15 cellular contexts compared by ENCODE assay signal in the genomic region with DNA sequence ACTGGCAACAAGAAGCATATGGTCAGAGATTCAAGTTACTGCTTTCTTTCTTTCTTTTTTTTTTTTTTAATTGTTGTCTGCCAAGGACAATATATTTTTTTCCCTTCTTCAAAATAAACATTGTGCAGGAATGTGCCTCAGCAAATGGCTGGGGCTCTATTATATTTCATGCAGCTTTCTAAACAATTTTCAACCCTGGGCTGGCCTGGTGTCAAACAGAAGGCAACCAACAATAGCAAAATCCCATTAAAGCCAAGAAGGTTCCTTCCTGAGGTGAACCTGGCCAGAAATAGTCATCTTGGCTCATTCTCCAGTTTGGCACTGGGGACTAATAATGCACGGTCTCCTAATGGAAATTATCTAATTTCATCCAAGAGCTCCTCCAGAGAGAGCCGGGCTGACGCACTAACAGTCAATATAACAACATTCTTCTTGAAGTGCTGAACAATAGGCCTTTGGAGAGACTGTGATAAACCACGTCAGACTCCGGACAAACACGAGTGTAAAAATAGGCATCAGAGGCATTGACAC. TPM values are rescaled to one million over a fixed set of nuclear protein-coding genes. Genes with fewer than 3 reads are reported as not detected.
DNase-seq lines count a peak whose midpoint lies in the region; ATAC-seq and TF ChIP-seq lines count a peak whose summit lies in the region.
"Had no signal": no experiment of that assay in that cellular context is flagged by ENCODE, and none has a peak within 500 bp of the region (broad histone marks: within the 10 kb centered on the region; RNA-seq: fewer than 3 reads in every experiment).

No MANE protein-coding gene starts in this region.

- ATAC-seq in HG02798 (IDR thresholded peaks at IDR 0.05; ENCODE audit: poor library complexity, unreplicated experiment) = no peak
- ATAC-seq: activated T-cell treated with anti-CD3 and anti-CD28 coated beads, Interleukin-2, amount 50 U/mL, for 4 hours; stimulated activated naive B cell treated with anti-CD40 and anti-IgM and Interleukin-4, amounts not matched to agents 10 μg/mL and 1 μg/mL and 100 μg/mL, for 72 hours had no signal

- no peak overlapping the region for H3K4me3 ChIP-seq in SJSA1
- H3K4me3 ChIP-seq in fibroblast of lung (replicated peaks in 1 of 4; ENCODE audit: control extremely low read depth in 1 of 4, insufficient read depth in 1 of 4, low read depth in 3 of 4, low read length in 4 of 4) = no peak overlapping the region
- no peak overlapping the region for H3K4me3 ChIP-seq in subcutaneous abdominal adipose tissue (ENCODE audit: low read depth in 1 of 5, low read length in 5 of 5)
- H3K4me3 ChIP-seq in BE2C (ENCODE audit: low read depth, low read length) = no peak overlapping the region
- H3K4me3 ChIP-seq: breast epithelium had no signal

- no peak for TF ChIP-seq CTCF in fibroblast of lung (conservative IDR thresholded peaks at IDR 0.05 in 1 of 2, IDR thresholded peaks at IDR 0.05 in 1 of 2; ENCODE audit: low read depth in 1 of 2, low read length in 2 of 2)
- no peak for TF ChIP-seq CTCF in BE2C (IDR thresholded peaks at IDR 0.05; ENCODE audit: low read depth, low read length)

- no peak overlapping the region for H2AFZ ChIP-seq in fibroblast of lung (ENCODE audit: low read length)

- H3K27me3 ChIP-seq in SJSA1 (replicated peaks) (no peaks in the 10 kb centered on the region), fibroblast of lung (ENCODE audit: control insufficient read depth, insufficient read depth, low read length) (no peaks in the 10 kb centered on the region), subcutaneous abdominal adipose tissue (ENCODE audit: control insufficient read depth in 5 of 5, insufficient read depth in 4 of 5, low read length in 5 of 5) (no peaks in the 10 kb centered on the region), BE2C (no peaks in the 10 kb centered on the region)
- H3K27me3 ChIP-seq: breast epithelium, neutrophil had no signal

- H3K4me1 ChIP-seq in SJSA1 (replicated peaks) = peaks cover 24% of the 10 kb centered on the region
- no peaks in the 10 kb centered on the region for H3K4me1 ChIP-seq in fibroblast of lung (ENCODE audit: control insufficient read depth, extremely low read depth, insufficient read depth, low read length)
- H3K4me1 ChIP-seq in subcutaneous abdominal adipose tissue (ENCODE audit: control insufficient read depth in 5 of 5, insufficient read depth in 5 of 5, low read length in 5 of 5) = peaks cover 0 to 28% (median 4%) of the 10 kb centered on the region in 5 donors
- H3K4me1 ChIP-seq in BE2C = no peaks in the 10 kb centered on the region
- H3K4me1 ChIP-seq: breast epithelium had no signal

- H3K9ac ChIP-seq in fibroblast of lung (ENCODE audit: insufficient read depth, low read length) (no peak overlapping the region), subcutaneous abdominal adipose tissue (ENCODE audit: low read length in 5 of 5) (no peak overlapping the region)

- H3K27ac ChIP-seq in SJSA1 = peak overlapping the region; percentile 60
- H3K27ac ChIP-seq in fibroblast of lung (ENCODE audit: insufficient read depth, low read length) = no peak overlapping the region
- H3K27ac ChIP-seq in subcutaneous abdominal adipose tissue (ENCODE audit: low read depth, low read length) = peak overlapping the region; percentile 12
- H3K27ac ChIP-seq: breast epithelium, epithelial cell of prostate, neutrophil had no signal

- no peak overlapping the region for H3K4me2 ChIP-seq in fibroblast of lung (ENCODE audit: extremely low read depth, insufficient read depth, low read length)

- H3K9me3 ChIP-seq in SJSA1 (replicated peaks) = no peaks in the 10 kb centered on the region
- H3K9me3 ChIP-seq in fibroblast of lung (ENCODE audit: control insufficient read depth, insufficient read depth, low read depth, low read length) = no peaks in the 10 kb centered on the region
- H3K9me3 ChIP-seq in subcutaneous abdominal adipose tissue (ENCODE audit: control insufficient read depth in 5 of 5, low read length in 5 of 5) = no peaks in the 10 kb centered on the region
- H3K9me3 ChIP-seq in BE2C = no peaks in the 10 kb centered on the region
- H3K9me3 ChIP-seq: breast epithelium, neutrophil had no signal

- DNase-seq in SJSA1 (ENCODE audit: low read depth in 1 of 2, low spot score in 2 of 2) = peak; percentile 53 to 79
- peak; percentile 20 to 65 for DNase-seq in fibroblast of lung (ENCODE audit: low read depth in 2 of 2)
- peak; percentile 71 to 90 for DNase-seq in lung microvascular endothelial cell (ENCODE audit: low read depth in 2 of 2)
- DNase-seq in stimulated activated CD4-positive, alpha-beta T cell treated with anti-CD3 and anti-CD28 coated beads, Interleukin-4, amount 100 ng/mL, for 4 hours = no peak
- DNase-seq in stimulated activated CD8-positive, alpha-beta memory T cell treated with anti-CD3 and anti-CD28 coated beads, Interleukin-4, amount 100 ng/mL, for 48 hours = no peak
- DNase-seq in BE2C = no peak
- DNase-seq: activated T-cell treated with anti-CD3 and anti-CD28 coated beads, Interleukin-2, amount 50 U/mL, for 4 hours; HCEC 1CT; NCI-H1436 treated with DMSO at 0.1 percent for 48 hours; stimulated activated naive B cell treated with anti-CD40 and anti-IgM and Interleukin-4, amounts not matched to agents 10 μg/mL and 1 μg/mL and 100 μg/mL, for 72 hours had no signal

- no peaks in the 10 kb centered on the region for H3K79me2 ChIP-seq in fibroblast of lung (ENCODE audit: control insufficient read depth, insufficient read depth, low read length)

- H3K36me3 ChIP-seq in SJSA1 = no peaks in the 10 kb centered on the region
- no peaks in the 10 kb centered on the region for H3K36me3 ChIP-seq in fibroblast of lung (ENCODE audit: control insufficient read depth, insufficient read depth, low read length)
- no peaks in the 10 kb centered on the region for H3K36me3 ChIP-seq in subcutaneous abdominal adipose tissue (ENCODE audit: control insufficient read depth in 5 of 5, insufficient read depth in 5 of 5, low read length in 5 of 5)
- no peaks in the 10 kb centered on the region for H3K36me3 ChIP-seq in BE2C
- H3K36me3 ChIP-seq: breast epithelium, neutrophil had no signal

- no peaks in the 10 kb centered on the region for H4K20me1 ChIP-seq in fibroblast of lung (ENCODE audit: control insufficient read depth, extremely low read depth, insufficient read depth, low read length)

RNA-seq across cellular contexts. Expression of a gene that starts 35.7 kb away (rescaled TPM):
- 5.2 and 8.3 TPM in 2 replicates for total RNA-seq in SJSA1 (2014; rRNA removed; shearing (Covaris generic))
- 22.3 and 25.2 TPM in 2 replicates for total RNA-seq in fibroblast of lung
- 5.4 and 8.2 TPM in 2 replicates for polyA plus RNA-seq in fibroblast of lung
- 11.6 and 14.7 TPM in 2 replicates for polyA plus RNA-seq in fibroblast of lung (2012)
- 8.4 and 12.3 TPM in 2 replicates for polyA minus RNA-seq in fibroblast of lung (ENCODE audit: low replicate concordance)
- 1.4 and 5.9 TPM in 2 replicates for total RNA-seq in lung microvascular endothelial cell
- polyA plus RNA-seq in BE2C (2012; ENCODE audit: insufficient read depth, insufficient read length, low read depth) = 4.4 TPM

RNA-seq across cellular contexts. Expression of a gene that starts 56.8 kb away (rescaled TPM):
- not detected in 2 replicates for total RNA-seq in SJSA1 (2014; rRNA removed; shearing (Covaris generic))
- total RNA-seq in fibroblast of lung (9.6 and 9.8 TPM in 2 replicates), lung microvascular endothelial cell (0.99 and 2.2 TPM in 2 replicates)
- 1.8 and 2.8 TPM in 2 replicates for polyA plus RNA-seq in fibroblast of lung
- polyA plus RNA-seq in fibroblast of lung (2012) = 1.4 and 2.7 TPM in 2 replicates
- polyA minus RNA-seq in fibroblast of lung (ENCODE audit: low replicate concordance) = 1.1 TPM in 1 of 2 replicates, not detected in the other
- 7.7 TPM for polyA plus RNA-seq in BE2C (2012; ENCODE audit: insufficient read depth, insufficient read length, low read depth)

Comparison
In these comparisons a context has a peak if more than half of its experiments do, and no peak if none do; other contexts are left out.
1. DNase-seq: peak in SJSA1 (2 of 2), fibroblast of lung (2 of 2) and lung microvascular endothelial cell (2 of 2); none in stimulated activated CD4-positive, alpha-beta T cell treated with anti-CD3 and anti-CD28 coated beads, Interleukin-4, amount 100 ng/mL, for 4 hours (0 of 2), stimulated activated CD8-positive, alpha-beta memory T cell treated with anti-CD3 and anti-CD28 coated beads, Interleukin-4, amount 100 ng/mL, for 48 hours (single experiment) and BE2C (single experiment).